In genomic region chr11:45392154-45392553, GRCh38 we compare ENCODE assay signal across 15 cellular contexts.
A peak's percentile ranks its signal among the peaks of the same experiment; 100 is the strongest.
DNase-seq lines count a peak whose midpoint lies in the region; ATAC-seq and TF ChIP-seq lines count a peak whose summit lies in the region.
"Had no signal": no experiment of that assay in that cellular context is flagged by ENCODE, and none has a peak within 500 bp of the region (broad histone marks: within the 10 kb centered on the region; RNA-seq: fewer than 3 reads in every experiment).

No MANE protein-coding gene starts in this region.

- no peak for TF ChIP-seq RAD21 in liver (IDR thresholded peaks at IDR 0.05)

- DNase-seq in SK-N-MC (ENCODE audit: low read depth, low spot score) = no peak
- DNase-seq in upper lobe of right lung = peak; percentile 13
- no peak for DNase-seq in NCI-H2029 treated with DMSO at 0.1 percent for 48 hours (lab: John Stamatoyannopoulos, UW)
- DNase-seq in NCI-H146 treated with DMSO at 0.1 percent for 48 hours (lab: John Stamatoyannopoulos, UW; ENCODE audit: unreplicated experiment) = no peak
- DNase-seq: Calu3; CD8-positive, alpha-beta T cell; DMS79 treated with DMSO at 0.1 percent for 48 hours had no signal

- peaks cover 34 to 60% (median 55%) of the 10 kb centered on the region in 4 donors for H3K4me1 ChIP-seq in liver (ENCODE audit: control insufficient read depth in 4 of 4, insufficient read depth in 4 of 4, low read length in 3 of 4)
- no peaks in the 10 kb centered on the region for H3K4me1 ChIP-seq in upper lobe of right lung
- H3K4me1 ChIP-seq: BLaER1 treated with 17β-estradiol and CSF1 and Interleukin-3, amounts not matched to agents 10 nM and 100 nM; HAP-1 had no signal

- no peaks in the 10 kb centered on the region for H3K27me3 ChIP-seq in liver (ENCODE audit: control insufficient read depth in 4 of 4, insufficient read depth in 4 of 4, low read length in 3 of 4)
- H3K27me3 ChIP-seq in upper lobe of right lung = no peaks in the 10 kb centered on the region

- WGBS in liver = 49% methylated on average over 8 of the region's 8 CpGs

- H3K36me3 Mint-ChIP-seq in nephron (ENCODE audit: low read depth) = no peaks in the 10 kb centered on the region
- H3K36me3 Mint-ChIP-seq: CD8-positive, alpha-beta T cell; IgD-negative memory B cell had no signal

- ATAC-seq in upper lobe of right lung = no peak
- no peak for ATAC-seq in HG02840 (IDR thresholded peaks at IDR 0.05; ENCODE audit: low FRiP score, unreplicated experiment)
- ATAC-seq: CD8-positive, alpha-beta T cell; GM12878 had no signal

- no peaks in the 10 kb centered on the region for H3K36me3 ChIP-seq in SK-N-MC (ENCODE audit: insufficient read depth, low read length)
- H3K36me3 ChIP-seq in liver (ENCODE audit: control insufficient read depth in 4 of 4, insufficient read depth in 3 of 4, low read depth in 1 of 4, low read length in 3 of 4) = no peaks in the 10 kb centered on the region
- H3K36me3 ChIP-seq in upper lobe of right lung = no peaks in the 10 kb centered on the region
- H3K36me3 ChIP-seq: BLaER1 treated with 17β-estradiol and CSF1 and Interleukin-3, amounts not matched to agents 10 nM and 100 nM; HAP-1 had no signal

- H3K4me3 Mint-ChIP-seq in nephron = no peak overlapping the region
- H3K4me3 Mint-ChIP-seq: B cell; CD8-positive, alpha-beta T cell; IgD-negative memory B cell had no signal

- TF ChIP-seq CTCF in liver (IDR thresholded peaks at IDR 0.05; ENCODE audit: low read depth, low read length, missing input control) (no peak), nephron (IDR thresholded peaks at IDR 0.05; ENCODE audit: unreplicated experiment in 3 of 3) (no peak), upper lobe of right lung (IDR thresholded peaks at IDR 0.05) (no peak)

- peak overlapping the region; percentile 47 for H3K4me3 ChIP-seq in SK-N-MC
- H3K4me3 ChIP-seq in liver (ENCODE audit: low read depth in 1 of 3, low read length in 3 of 3) = no peak overlapping the region
- no peak overlapping the region for H3K4me3 ChIP-seq in upper lobe of right lung
- H3K4me3 ChIP-seq: BLaER1 treated with 17β-estradiol and CSF1 and Interleukin-3, amounts not matched to agents 10 nM and 100 nM; GM12878; HAP-1 had no signal

- peak overlapping the region in 2 of 3 experiments; percentile 74 to 83 for H3K27ac Mint-ChIP-seq in nephron
- H3K27ac Mint-ChIP-seq: B cell; CD8-positive, alpha-beta T cell; IgD-negative memory B cell had no signal

- no peaks in the 10 kb centered on the region for H3K9me3 ChIP-seq in SK-N-MC (ENCODE audit: low read depth, low read length)
- no peaks in the 10 kb centered on the region for H3K9me3 ChIP-seq in liver (ENCODE audit: control insufficient read depth in 4 of 4, low read length in 3 of 4)
- H3K9me3 ChIP-seq in upper lobe of right lung = no peaks in the 10 kb centered on the region
- H3K9me3 ChIP-seq: HAP-1 had no signal

- H3K27ac ChIP-seq in SK-N-MC = peak overlapping the region; percentile 85
- H3K27ac ChIP-seq in liver (ENCODE audit: low read depth in 1 of 2, low read length in 2 of 2) = peak overlapping the region in 1 of 2 donors; percentile 29
- H3K27ac ChIP-seq in upper lobe of right lung = no peak overlapping the region
- H3K27ac ChIP-seq: BLaER1 treated with 17β-estradiol and CSF1 and Interleukin-3, amounts not matched to agents 10 nM and 100 nM had no signal

- no peaks in the 10 kb centered on the region for H3K9me3 Mint-ChIP-seq in nephron
- H3K9me3 Mint-ChIP-seq: CD8-positive, alpha-beta T cell had no signal

- intact Hi-C loops in upper lobe of right lung (cut with DNase I) = no loop called here

- peaks cover 37% of the 10 kb centered on the region for H3K4me1 Mint-ChIP-seq in nephron
- H3K4me1 Mint-ChIP-seq: B cell had no signal

- peak overlapping the region; percentile 46 for H3K9ac ChIP-seq in SK-N-MC (ENCODE audit: insufficient read length)
- no peak overlapping the region for H3K9ac ChIP-seq in liver (ENCODE audit: low read depth in 1 of 2, low read length in 2 of 2)
- H3K9ac ChIP-seq: BLaER1 treated with 17β-estradiol and CSF1 and Interleukin-3, amounts not matched to agents 10 nM and 100 nM had no signal

- peaks cover 28% of the 10 kb centered on the region for H3K27me3 Mint-ChIP-seq in nephron (ENCODE audit: low read depth)
- H3K27me3 Mint-ChIP-seq: IgD-negative memory B cell had no signal

TF ChIP-seq in liver, 16 proteins besides CTCF, POLR2A, EP300 and RAD21:
- TF ChIP-seq GABPA (IDR thresholded peaks at IDR 0.05 in 1 of 2, conservative IDR thresholded peaks at IDR 0.05 in 1 of 2) (no peak), RXRA (IDR thresholded peaks at IDR 0.05) (peak; percentile 11 to 58)
